1 cellular context compared by ENCODE assay signal in genomic region chr3:126270145-126270811, GRCh38.
TF ChIP-seq lines count a peak whose summit lies in the region.

No MANE protein-coding gene starts in this region.

TF ChIP-seq in GM23338, 12 proteins besides CTCF, POLR2A, EP300 and RAD21 (continued from another document):
- no peak for TF ChIP-seq ZNF462 (CRISPR knock-in tag; IDR thresholded peaks at IDR 0.05)
- no peak for TF ChIP-seq CREB1 (CRISPR knock-in tag; IDR thresholded peaks at IDR 0.05; ENCODE audit: low read depth)
- no peak for TF ChIP-seq NANOG (IDR thresholded peaks at IDR 0.05; ENCODE audit: borderline replicate concordance)
- TF ChIP-seq ZNF114 (CRISPR knock-in tag; IDR thresholded peaks at IDR 0.05): no peak
- no peak for TF ChIP-seq EZH2phosphoT487 (IDR thresholded peaks at IDR 0.05; ENCODE audit: unreplicated experiment)
- TF ChIP-seq REST (IDR thresholded peaks at IDR 0.05; ENCODE audit: unreplicated experiment): no peak
- no peak for TF ChIP-seq ETS1 (IDR thresholded peaks at IDR 0.05)
- TF ChIP-seq JUNB (IDR thresholded peaks at IDR 0.05; ENCODE audit: unreplicated experiment): no peak
- no peak for TF ChIP-seq POLR2AphosphoS5 (IDR thresholded peaks at IDR 0.05; ENCODE audit: low read depth)
- TF ChIP-seq STAT1 (IDR thresholded peaks at IDR 0.05; ENCODE audit: unreplicated experiment): no peak
- no peak for TF ChIP-seq ZNF331 (CRISPR knock-in tag; IDR thresholded peaks at IDR 0.05; ENCODE audit: low read depth)
